Comparison of ENCODE assay signal across 10 cellular contexts in genomic region chr1:72745413-72745812, GRCh38.
ATAC-seq and TF ChIP-seq lines count a peak whose summit lies in the region.
"Had no signal": no experiment of that assay in that cellular context is flagged by ENCODE, and none has a peak within 500 bp of the region (broad histone marks: within the 10 kb centered on the region; RNA-seq: fewer than 3 reads in every experiment).

No MANE protein-coding gene starts in this region.

- no peaks in the 10 kb centered on the region for H3K27me3 ChIP-seq in neural cell (ENCODE audit: insufficient read depth, low read depth, low read length)
- H3K27me3 ChIP-seq: BE2C; BLaER1; BLaER1 treated with 17β-estradiol and CSF1 and Interleukin-3, amounts not matched to agents 10 nM and 100 nM had no signal

- H3F3A ChIP-seq in neural cell (ENCODE audit: insufficient read depth, low read length, poor library complexity, severe bottlenecking): no peaks in the 10 kb centered on the region

- H2AFZ ChIP-seq in neural cell (ENCODE audit: low read depth, low read length): no peak overlapping the region

- H3K9me2 ChIP-seq in neural cell (ENCODE audit: insufficient read depth, low read length): no peaks in the 10 kb centered on the region

- peak overlapping the region; percentile 9 for H3K4me2 ChIP-seq in neural cell (ENCODE audit: low read length)
- H3K4me2 ChIP-seq: A549; BLaER1; BLaER1 treated with 17β-estradiol and CSF1 and Interleukin-3, amounts not matched to agents 10 nM and 100 nM had no signal

- TF ChIP-seq RAD21 in neural cell (conservative IDR thresholded peaks at IDR 0.05): no peak

- no peak overlapping the region for H3K27ac ChIP-seq in neural cell (ENCODE audit: low read length)
- H3K27ac ChIP-seq: 22Rv1; A549; BLaER1; BLaER1 treated with 17β-estradiol and CSF1 and Interleukin-3, amounts not matched to agents 10 nM and 100 nM; C4-2B had no signal

- peak; percentile 94 for TF ChIP-seq EP300 in neural cell (conservative IDR thresholded peaks at IDR 0.05; ENCODE audit: poor library complexity, severe bottlenecking)

- no peaks in the 10 kb centered on the region for H3K9me3 ChIP-seq in neural cell (ENCODE audit: low read length)
- H3K9me3 ChIP-seq: A549; BE2C; BLaER1; BLaER1 treated with 17β-estradiol and CSF1 and Interleukin-3, amounts not matched to agents 10 nM and 100 nM; Caco-2 had no signal

- no peak overlapping the region for H3K4me3 ChIP-seq in neural cell (ENCODE audit: low read length)
- H3K4me3 ChIP-seq: A549; BLaER1; BLaER1 treated with 17β-estradiol and CSF1 and Interleukin-3, amounts not matched to agents 10 nM and 100 nM had no signal

- H3K36me3 ChIP-seq in neural cell (ENCODE audit: insufficient read depth, low read length): no peaks in the 10 kb centered on the region
- H3K36me3 ChIP-seq: BE2C; BLaER1; BLaER1 treated with 17β-estradiol and CSF1 and Interleukin-3, amounts not matched to agents 10 nM and 100 nM had no signal

- no peak for TF ChIP-seq CTCF in neural cell (IDR thresholded peaks at IDR 0.05; ENCODE audit: poor library complexity, severe bottlenecking)

- H3K9ac ChIP-seq in neural cell (ENCODE audit: low read length): no peak overlapping the region
- H3K9ac ChIP-seq: BLaER1; BLaER1 treated with 17β-estradiol and CSF1 and Interleukin-3, amounts not matched to agents 10 nM and 100 nM had no signal

- ATAC-seq in HG02884 (IDR thresholded peaks at IDR 0.05; ENCODE audit: unreplicated experiment): no peak
- ATAC-seq: A549; CD8-positive, alpha-beta T cell had no signal

- H3K79me2 ChIP-seq in neural cell (replicated peaks; ENCODE audit: insufficient read depth, low read length): no peaks in the 10 kb centered on the region

- no peaks in the 10 kb centered on the region for H4K20me1 ChIP-seq in neural cell (ENCODE audit: insufficient read depth)
- H4K20me1 ChIP-seq: BLaER1; BLaER1 treated with 17β-estradiol and CSF1 and Interleukin-3, amounts not matched to agents 10 nM and 100 nM had no signal

TF ChIP-seq in neural cell, 6 proteins besides CTCF, POLR2A, EP300 and RAD21:
- no peak for TF ChIP-seq SMC3 (conservative IDR thresholded peaks at IDR 0.05; ENCODE audit: poor library complexity)
- no peak for TF ChIP-seq TAF1 (IDR thresholded peaks at IDR 0.05; ENCODE audit: low read depth)
- TF ChIP-seq POLR2AphosphoS5 (IDR thresholded peaks at IDR 0.05): peak; percentile 77
